Comparison of ENCODE assay signal across 20 cellular contexts in the genomic region with DNA sequence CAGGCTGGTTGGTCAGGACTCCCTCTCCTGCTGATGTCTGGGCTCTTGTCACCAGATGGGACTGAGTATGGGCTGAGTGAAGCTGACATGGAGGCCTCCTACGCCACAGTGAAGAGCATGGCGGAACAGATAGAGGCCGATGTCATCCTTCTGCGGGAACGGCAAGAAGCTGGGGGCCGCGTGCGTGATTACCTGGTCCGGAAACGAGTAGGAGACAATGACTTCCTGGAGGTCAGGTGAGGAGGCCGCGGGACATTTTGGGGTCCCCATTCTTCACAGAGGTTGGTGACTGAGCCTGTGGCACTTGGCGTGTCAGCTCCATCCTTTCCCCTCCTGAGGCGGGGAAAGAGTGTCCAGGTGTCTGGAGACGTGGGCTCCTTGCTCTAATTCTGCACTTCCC. TPM values are rescaled to one million over a fixed set of nuclear protein-coding genes. Genes with fewer than 3 reads are reported as not detected.
DNase-seq lines count a peak whose midpoint lies in the region; ATAC-seq and TF ChIP-seq lines count a peak whose summit lies in the region.
"Had no signal": no experiment of that assay in that cellular context is flagged by ENCODE, and none has a peak within 500 bp of the region (broad histone marks: within the 10 kb centered on the region; RNA-seq: fewer than 3 reads in every experiment).

No MANE protein-coding gene starts in this region.

- H3K4me1 ChIP-seq in mammary epithelial cell (ENCODE audit: insufficient read depth, low read length) (peaks cover 11% of the 10 kb centered on the region), neuronal stem cell (ENCODE audit: control insufficient read depth in 2 of 2, insufficient read depth in 1 of 2, low read depth in 1 of 2, low read length in 2 of 2) (peaks cover 2 to 22% of the 10 kb centered on the region in 2 donors)
- H3K4me1 ChIP-seq: HAP-1 had no signal

- H3K4me1 Mint-ChIP-seq in MCF 10A (ENCODE audit: insufficient read depth, unreplicated experiment) (peaks cover 16% of the 10 kb centered on the region), WTC11 (peaks cover 36% of the 10 kb centered on the region)
- peaks cover 34% of the 10 kb centered on the region for H3K4me1 Mint-ChIP-seq in activated CD4-positive, alpha-beta T cell treated with anti-CD3 and anti-CD28 coated beads, Interleukin-2, amount 10 ng/mL, durations not matched to agents 7 days and 5 days

- H3K36me3 ChIP-seq in mammary epithelial cell (ENCODE audit: insufficient read depth, low read length): peaks cover 3% of the 10 kb centered on the region
- H3K36me3 ChIP-seq in neuronal stem cell (replicated peaks in 1 of 2; ENCODE audit: control insufficient read depth in 2 of 2, insufficient read depth in 2 of 2, low read length in 2 of 2): peaks cover 24 to 73% of the 10 kb centered on the region in 2 donors

- no peak overlapping the region for H3K4me3 Mint-ChIP-seq in MCF 10A (ENCODE audit: unreplicated experiment)
- no peak overlapping the region for H3K4me3 Mint-ChIP-seq in WTC11
- no peak overlapping the region for H3K4me3 Mint-ChIP-seq in activated CD4-positive, alpha-beta T cell treated with anti-CD3 and anti-CD28 coated beads, Interleukin-2, amount 10 ng/mL, durations not matched to agents 7 days and 5 days
- H3K4me3 Mint-ChIP-seq: CD8-positive, alpha-beta memory T cell had no signal

- 100% methylated on average over 7 of the region's 15 CpGs for WGBS in mammary epithelial cell (ENCODE audit: low coverage, missing lambda C conversion rate)
- WGBS in neuronal stem cell (ENCODE audit: extremely low coverage in 2 of 2, insufficient read length in 2 of 2, insufficient replicate concordance in 1 of 2), 2 donors: no CpG with 5 or more reads among the region's 15 CpGs

- H2BK15ac ChIP-seq in neuronal stem cell (ENCODE audit: low read length): no peak overlapping the region

- CTCF ChIA-PET in mammary epithelial cell (lab: Charles Lee; ENCODE audit: low non-redundant PET): no interaction called here
- CTCF ChIA-PET in MCF 10A (lab: Yijun Ruan, JAX): interaction anchor here (0.6 to 1.3 kb wide), 3 partner anchors 9 to 269 kb away, joined by 3 to 4 read pairs (median 4); partner anchors contain the start of gene TOMM22
- CTCF ChIA-PET in WTC11 (lab: Charles Lee): interaction anchor here (0.5 to 2.4 kb wide), 4 partner anchors 9 to 286 kb away, joined by 3 to 17 read pairs (median 6); no protein-coding TSS in a partner anchor
- CTCF ChIA-PET in activated CD4-positive, alpha-beta T cell treated with anti-CD3 and anti-CD28 coated beads, Interleukin-2, amount 10 ng/mL, durations not matched to agents 7 days and 5 days (lab: Charles Lee): interaction anchor here (0.7 to 3.0 kb wide), 4 partner anchors 9 to 34 kb away, joined by 3 to 14 read pairs (median 4); no protein-coding TSS in a partner anchor

- H3K9ac ChIP-seq in mammary epithelial cell (ENCODE audit: insufficient read depth, low read length) (no peak overlapping the region), neuronal stem cell (ENCODE audit: low read depth, low read length, poor library complexity) (no peak overlapping the region)
- H3K9ac ChIP-seq: BLaER1 treated with 17β-estradiol and CSF1 and Interleukin-3, amounts not matched to agents 10 nM and 100 nM; KMS-11 had no signal

- H3K36me3 Mint-ChIP-seq in MCF 10A (ENCODE audit: insufficient read depth, unreplicated experiment): peaks cover 17% of the 10 kb centered on the region
- H3K36me3 Mint-ChIP-seq in WTC11: peaks cover 41% of the 10 kb centered on the region
- peaks cover 41% of the 10 kb centered on the region for H3K36me3 Mint-ChIP-seq in activated CD4-positive, alpha-beta T cell treated with anti-CD3 and anti-CD28 coated beads, Interleukin-2, amount 10 ng/mL, durations not matched to agents 7 days and 5 days (ENCODE audit: low read depth)

- POLR2A ChIA-PET in MCF 10A (lab: Yijun Ruan, JAX) (interaction anchor here (0.5 to 5.5 kb wide), 3 partner anchors 9 to 336 kb away, joined by 3 to 64 read pairs (median 4); partner anchors contain the start of gene GTPBP1), WTC11 (lab: Charles Lee) (no interaction called here)
- POLR2A ChIA-PET in activated CD4-positive, alpha-beta T cell treated with anti-CD3 and anti-CD28 coated beads, Interleukin-2, amount 10 ng/mL, durations not matched to agents 7 days and 5 days (lab: Charles Lee): no interaction called here

- in situ Hi-C loops in mammary epithelial cell (cut with MboI; ENCODE audit: low sequenced_read_pairs in 2 of 2): no loop called here

- no peaks in the 10 kb centered on the region for H3K27me3 ChIP-seq in mammary epithelial cell (ENCODE audit: insufficient read depth, low read length)
- no peaks in the 10 kb centered on the region for H3K27me3 ChIP-seq in neuronal stem cell (ENCODE audit: control insufficient read depth in 3 of 3, insufficient read depth in 3 of 3, low read depth in 1 of 3, low read length in 3 of 3)
- H3K27me3 ChIP-seq: BLaER1 treated with 17β-estradiol and CSF1 and Interleukin-3, amounts not matched to agents 10 nM and 100 nM had no signal

- no peak overlapping the region for H3K27ac Mint-ChIP-seq in MCF 10A (ENCODE audit: low read depth, unreplicated experiment)
- H3K27ac Mint-ChIP-seq in WTC11: peak overlapping the region; percentile 47
- H3K27ac Mint-ChIP-seq in activated CD4-positive, alpha-beta T cell treated with anti-CD3 and anti-CD28 coated beads, Interleukin-2, amount 10 ng/mL, durations not matched to agents 7 days and 5 days: no peak overlapping the region

- no peak overlapping the region for H3K14ac ChIP-seq in neuronal stem cell (ENCODE audit: low read length)

- H3K4me3 ChIP-seq in mammary epithelial cell (replicated peaks in 1 of 3; ENCODE audit: insufficient read depth in 1 of 3, low read depth in 2 of 3, low read length in 3 of 3): no peak overlapping the region
- no peak overlapping the region for H3K4me3 ChIP-seq in neuronal stem cell (ENCODE audit: low read length in 2 of 2)
- H3K4me3 ChIP-seq: BLaER1 treated with 17β-estradiol and CSF1 and Interleukin-3, amounts not matched to agents 10 nM and 100 nM; HAP-1 had no signal

- peak overlapping the region; percentile 70 for H2BK5ac ChIP-seq in neuronal stem cell (ENCODE audit: low read length)

- BruUV-seq in mammary epithelial cell (replicated peaks; lab: Mats Ljungman, UMichigan) (TSS peak; percentile 24), MCF 10A (replicated peaks; lab: Mats Ljungman, UMichigan) (no TSS peak)

- H3K4me2 ChIP-seq in mammary epithelial cell (ENCODE audit: insufficient read depth, low read depth, low read length) (no peak overlapping the region), neuronal stem cell (ENCODE audit: insufficient read depth, low read length, poor library complexity, severe bottlenecking) (no peak overlapping the region)
- H3K4me2 ChIP-seq: KMS-11 had no signal

- peak overlapping the region; percentile 57 for H3K23ac ChIP-seq in neuronal stem cell (ENCODE audit: low read depth, low read length, poor library complexity)

- H3K9me3 Mint-ChIP-seq in MCF 10A (ENCODE audit: unreplicated experiment) (no peaks in the 10 kb centered on the region), WTC11 (no peaks in the 10 kb centered on the region)
- H3K9me3 Mint-ChIP-seq in activated CD4-positive, alpha-beta T cell treated with anti-CD3 and anti-CD28 coated beads, Interleukin-2, amount 10 ng/mL, durations not matched to agents 7 days and 5 days: no peaks in the 10 kb centered on the region
- H3K9me3 Mint-ChIP-seq: CD8-positive, alpha-beta memory T cell had no signal

- intact Hi-C loops in mammary epithelial cell (cut with micrococcal nuclease) (no loop called here), MCF 10A (cut with micrococcal nuclease) (no loop called here)

- peak overlapping the region; percentile 9 for H3K18ac ChIP-seq in neuronal stem cell (ENCODE audit: low read length)

- H3K27me3 Mint-ChIP-seq in MCF 10A (ENCODE audit: insufficient read depth, unreplicated experiment) (no peaks in the 10 kb centered on the region), WTC11 (ENCODE audit: low read depth) (no peaks in the 10 kb centered on the region)
- H3K27me3 Mint-ChIP-seq in activated CD4-positive, alpha-beta T cell treated with anti-CD3 and anti-CD28 coated beads, Interleukin-2, amount 10 ng/mL, durations not matched to agents 7 days and 5 days: no peaks in the 10 kb centered on the region
- H3K27me3 Mint-ChIP-seq: CD8-positive, alpha-beta memory T cell had no signal

- no peak overlapping the region for H4K8ac ChIP-seq in neuronal stem cell (ENCODE audit: low read depth, low read length)

- no peak overlapping the region for H3K27ac ChIP-seq in mammary epithelial cell (ENCODE audit: insufficient read depth, low read depth, low read length)
- no peak overlapping the region for H3K27ac ChIP-seq in neuronal stem cell (replicated peaks; ENCODE audit: low read length)
- H3K27ac ChIP-seq: BLaER1 treated with 17β-estradiol and CSF1 and Interleukin-3, amounts not matched to agents 10 nM and 100 nM; HL-60; KMS-11 had no signal

- DNase-seq in mammary epithelial cell (no peak), MCF 10A (ENCODE audit: unreplicated experiment) (no peak), WTC11 (ENCODE audit: low spot score) (no peak), neuronal stem cell (ENCODE audit: low spot score) (no peak), GF-D8 (lab: John Stamatoyannopoulos, UW) (no peak)
- DNase-seq in activated CD4-positive, alpha-beta T cell treated with anti-CD3 and anti-CD28 coated beads, Interleukin-2, amount 10 ng/mL, durations not matched to agents 7 days and 5 days: no peak
- DNase-seq: CD8-positive, alpha-beta memory T cell; DMS53; EL; NCI-H187; NCI-H2107; NCI-H2227 treated with DMSO at 0.1 percent for 48 hours; NCI-H524; NCI-H82; SIG-M5 had no signal

- no peak overlapping the region for H2BK12ac ChIP-seq in neuronal stem cell (ENCODE audit: low read length)

- H4K91ac ChIP-seq in neuronal stem cell (ENCODE audit: low read depth, low read length, poor library complexity): no peak overlapping the region

- H2BK120ac ChIP-seq in neuronal stem cell (ENCODE audit: low read depth, low read length): no peak overlapping the region

- H3K79me2 ChIP-seq in mammary epithelial cell (ENCODE audit: insufficient read depth, low read length): peaks cover 75% of the 10 kb centered on the region

- H3K9me3 ChIP-seq in mammary epithelial cell (replicated peaks; ENCODE audit: insufficient read depth, low read length) (no peaks in the 10 kb centered on the region), neuronal stem cell (replicated peaks in 1 of 2; ENCODE audit: control insufficient read depth in 2 of 2, insufficient read depth in 1 of 2, low read depth in 1 of 2, low read length in 2 of 2) (peaks cover 0 to 2% of the 10 kb centered on the region in 2 donors)
- H3K9me3 ChIP-seq: BLaER1 treated with 17β-estradiol and CSF1 and Interleukin-3, amounts not matched to agents 10 nM and 100 nM; HAP-1 had no signal

- H3K4ac ChIP-seq in neuronal stem cell (ENCODE audit: low read length): no peak overlapping the region

- H2AK5ac ChIP-seq in neuronal stem cell (ENCODE audit: low read depth, low read length): no peak overlapping the region

- H2AFZ ChIP-seq in mammary epithelial cell (ENCODE audit: low read depth, low read length): no peak overlapping the region
- H2AFZ ChIP-seq in neuronal stem cell (ENCODE audit: low read length): no peak overlapping the region

- no peak for TF ChIP-seq CTCF in mammary epithelial cell (conservative IDR thresholded peaks at IDR 0.05 in 1 of 2, IDR thresholded peaks at IDR 0.05 in 1 of 2; ENCODE audit: extremely low read depth in 1 of 2, insufficient read depth in 1 of 2, low read depth in 1 of 2, low read length in 2 of 2)
- no peak for TF ChIP-seq CTCF in MCF 10A (IDR thresholded peaks at IDR 0.05; ENCODE audit: unreplicated experiment)
- no peak for TF ChIP-seq CTCF in WTC11 (IDR thresholded peaks at IDR 0.05)

- peaks cover 21% of the 10 kb centered on the region for H3K79me1 ChIP-seq in neuronal stem cell (ENCODE audit: low read depth, low read length)

- no peak for ATAC-seq in WTC11
- ATAC-seq in GM18502 (IDR thresholded peaks at IDR 0.05; ENCODE audit: poor library complexity, unreplicated experiment): no peak

- dilution Hi-C loops in mammary epithelial cell (cut with HindIII; ENCODE audit: low sequenced_read_pairs): no loop called here

- H4K20me1 ChIP-seq in mammary epithelial cell (ENCODE audit: insufficient read depth, low read length): peaks cover 2% of the 10 kb centered on the region

RNA-seq across cellular contexts. Expression of gene GTPBP1, which starts 10.1 kb away (rescaled TPM):
- 10 to 100 TPM; 23.0 to 47.4 TPM for total RNA-seq in mammary epithelial cell
- polyA plus RNA-seq in mammary epithelial cell: 20.1 TPM
- 33.3 TPM for polyA minus RNA-seq in mammary epithelial cell
- total RNA-seq in MCF 10A (2022): 62.5 and 66.4 TPM in 2 replicates
- 98.9 to 108 TPM (median 101 TPM) in 3 replicates for total RNA-seq in WTC11 (2021)
- 47.8 TPM for polyA plus RNA-seq in neuronal stem cell (2013, experiment 1 of 2)
- 48.3 TPM for polyA plus RNA-seq in neuronal stem cell (2013, experiment 2 of 2)
- total RNA-seq in activated CD4-positive, alpha-beta T cell treated with anti-CD3 and anti-CD28 coated beads, Interleukin-2, amount 10 ng/mL, durations not matched to agents 7 days and 5 days: 10 to 100 TPM; 68.5 to 77.1 TPM

RNA-seq across cellular contexts. Expression of gene JOSD1, which starts 15.1 kb away (rescaled TPM):
- total RNA-seq in mammary epithelial cell (10 to 100 TPM; 51.5 to 64.5 TPM), MCF 10A (2022) (84.9 and 86.9 TPM in 2 replicates), WTC11 (2021) (22.2 to 26.2 TPM (median 24.5 TPM) in 3 replicates)
- polyA plus RNA-seq in mammary epithelial cell: 42.8 TPM
- 68.6 TPM for polyA minus RNA-seq in mammary epithelial cell
- 22.9 TPM for polyA plus RNA-seq in neuronal stem cell (2013, experiment 1 of 2)
- 21.5 TPM for polyA plus RNA-seq in neuronal stem cell (2013, experiment 2 of 2)
- 10 to 100 TPM; 56.4 to 61.8 TPM for total RNA-seq in activated CD4-positive, alpha-beta T cell treated with anti-CD3 and anti-CD28 coated beads, Interleukin-2, amount 10 ng/mL, durations not matched to agents 7 days and 5 days

RNA-seq across cellular contexts. Expression of gene TOMM22, which starts 34.1 kb away (rescaled TPM):
- total RNA-seq in mammary epithelial cell: 10 to 100 TPM; 56.5 to 76.7 TPM
- 52.0 TPM for polyA plus RNA-seq in mammary epithelial cell
- polyA minus RNA-seq in mammary epithelial cell: 20.8 TPM
- total RNA-seq in MCF 10A (2022): 60.4 and 71.5 TPM in 2 replicates
- 131 to 146 TPM (median 135 TPM) in 3 replicates for total RNA-seq in WTC11 (2021)
- polyA plus RNA-seq in neuronal stem cell (2013, experiment 1 of 2): 62.5 TPM
- 63.9 TPM for polyA plus RNA-seq in neuronal stem cell (2013, experiment 2 of 2)
- 10 to 100 TPM; 83.0 to 88.9 TPM for total RNA-seq in activated CD4-positive, alpha-beta T cell treated with anti-CD3 and anti-CD28 coated beads, Interleukin-2, amount 10 ng/mL, durations not matched to agents 7 days and 5 days

RNA-seq across cellular contexts. Expression of gene SUN2, which starts 39.9 kb away (rescaled TPM):
- 100 to 1,000 TPM in 1 of 2 donors, 10 to 100 TPM in 1; 70.3 to 106 TPM for total RNA-seq in mammary epithelial cell
- polyA plus RNA-seq in mammary epithelial cell: 39.1 TPM
- polyA minus RNA-seq in mammary epithelial cell: 142 TPM
- 51.9 and 66.8 TPM in 2 replicates for total RNA-seq in MCF 10A (2022)
- 17.7 to 30.1 TPM (median 18.6 TPM) in 3 replicates for total RNA-seq in WTC11 (2021)
- 19.4 TPM for polyA plus RNA-seq in neuronal stem cell (2013, experiment 1 of 2)
- polyA plus RNA-seq in neuronal stem cell (2013, experiment 2 of 2): 19.4 TPM
- total RNA-seq in activated CD4-positive, alpha-beta T cell treated with anti-CD3 and anti-CD28 coated beads, Interleukin-2, amount 10 ng/mL, durations not matched to agents 7 days and 5 days: 100 to 1,000 TPM; 582 to 702 TPM

RNA-seq across cellular contexts. Expression of gene CBY1, which starts 59.4 kb away (rescaled TPM):
- total RNA-seq in mammary epithelial cell (10 to 100 TPM; 19.5 to 34.1 TPM), MCF 10A (2022) (40.6 and 42.1 TPM in 2 replicates), WTC11 (2021) (26.5 to 28.3 TPM (median 28.1 TPM) in 3 replicates)
- 38.1 TPM for polyA plus RNA-seq in mammary epithelial cell
- 28.1 TPM for polyA minus RNA-seq in mammary epithelial cell
- 39.4 TPM for polyA plus RNA-seq in neuronal stem cell (2013, experiment 1 of 2)
- 40.4 TPM for polyA plus RNA-seq in neuronal stem cell (2013, experiment 2 of 2)
- total RNA-seq in activated CD4-positive, alpha-beta T cell treated with anti-CD3 and anti-CD28 coated beads, Interleukin-2, amount 10 ng/mL, durations not matched to agents 7 days and 5 days: 10 to 100 TPM; 10.2 to 11.0 TPM
